In genomic region chr12:117028254-117028653, GRCh38 we compare ENCODE assay signal across 19 cellular contexts.
"Had no signal": no experiment of that assay in that cellular context is flagged by ENCODE, and none has a peak within 500 bp of the region (broad histone marks: within the 10 kb centered on the region; RNA-seq: fewer than 3 reads in every experiment).

No MANE protein-coding gene starts in this region.

- ATAC-seq: activated CD8-positive, alpha-beta T cell treated with anti-CD3 and anti-CD28 coated beads, Interleukin-2, amount 10 ng/mL, durations not matched to agents 7 days and 5 days; esophagus mucosa; left lung; stimulated activated naive CD8-positive, alpha-beta T cell treated with anti-CD3 and anti-CD28 coated beads, Interleukin-15, Interleukin-2, amounts not matched to agents 100 U/mL and 50 U/mL, for 24 hours; T-cell; upper lobe of right lung had no signal

- H3K4me1 ChIP-seq: upper lobe of right lung had no signal

- H3K27ac ChIP-seq: hepatocyte, left lung, right atrium auricular region, thoracic aorta, upper lobe of right lung had no signal

- H3K27me3 Mint-ChIP-seq: natural killer cell treated with Interleukin-12 subunit alpha and Interleukin-12 subunit beta and Interleukin-15 and Interleukin-18, amount 100 ng/mL, for 72 hours; T-cell had no signal

- H3K4me3 Mint-ChIP-seq: activated CD8-positive, alpha-beta T cell treated with anti-CD3 and anti-CD28 coated beads, Interleukin-2, amount 10 ng/mL, durations not matched to agents 7 days and 5 days; natural killer cell treated with Interleukin-12 subunit alpha and Interleukin-12 subunit beta and Interleukin-15 and Interleukin-18, amount 100 ng/mL, for 72 hours; T-cell had no signal

- H3K9me3 Mint-ChIP-seq: natural killer cell treated with Interleukin-12 subunit alpha and Interleukin-12 subunit beta and Interleukin-15 and Interleukin-18, amount 100 ng/mL, for 72 hours; T-cell had no signal

- H3K27ac Mint-ChIP-seq: activated CD8-positive, alpha-beta T cell treated with anti-CD3 and anti-CD28 coated beads, Interleukin-2, amount 10 ng/mL, durations not matched to agents 7 days and 5 days; T-cell had no signal

- H3K4me3 ChIP-seq: hepatocyte, left lung, right atrium auricular region, thoracic aorta, upper lobe of right lung had no signal

- H3K9me3 ChIP-seq: left lung, right atrium auricular region, SK-N-SH, thoracic aorta, upper lobe of right lung had no signal

- H3K27me3 ChIP-seq: hepatocyte, right atrium auricular region, upper lobe of right lung had no signal

- DNase-seq: activated CD4-positive, alpha-beta T cell treated with anti-CD3 and anti-CD28 coated beads for 4 hours; activated CD8-positive, alpha-beta memory T cell treated with anti-CD3 and anti-CD28 coated beads, Interleukin-2, amount 50 U/mL, for 4 hours; activated CD8-positive, alpha-beta T cell treated with anti-CD3 and anti-CD28 coated beads, Interleukin-2, amount 10 ng/mL, durations not matched to agents 7 days and 5 days; islet precursor cell; mesenchymal stem cell; nucleus accumbens; SK-N-SH; small intestine; stimulated activated CD4-positive, alpha-beta T cell treated with anti-CD3 and anti-CD28 coated beads, Interleukin-4, amount 100 ng/mL, for 4 hours; stimulated activated CD8-positive, alpha-beta memory T cell treated with anti-CD3 and anti-CD28 coated beads, Interleukin-4, amount 100 ng/mL, for 48 hours; stimulated activated naive CD8-positive, alpha-beta T cell treated with anti-CD3 and anti-CD28 coated beads, Interleukin-15, Interleukin-2, amounts not matched to agents 100 U/mL and 50 U/mL, for 24 hours; T-cell; upper lobe of right lung had no signal
